In the genomic region with DNA sequence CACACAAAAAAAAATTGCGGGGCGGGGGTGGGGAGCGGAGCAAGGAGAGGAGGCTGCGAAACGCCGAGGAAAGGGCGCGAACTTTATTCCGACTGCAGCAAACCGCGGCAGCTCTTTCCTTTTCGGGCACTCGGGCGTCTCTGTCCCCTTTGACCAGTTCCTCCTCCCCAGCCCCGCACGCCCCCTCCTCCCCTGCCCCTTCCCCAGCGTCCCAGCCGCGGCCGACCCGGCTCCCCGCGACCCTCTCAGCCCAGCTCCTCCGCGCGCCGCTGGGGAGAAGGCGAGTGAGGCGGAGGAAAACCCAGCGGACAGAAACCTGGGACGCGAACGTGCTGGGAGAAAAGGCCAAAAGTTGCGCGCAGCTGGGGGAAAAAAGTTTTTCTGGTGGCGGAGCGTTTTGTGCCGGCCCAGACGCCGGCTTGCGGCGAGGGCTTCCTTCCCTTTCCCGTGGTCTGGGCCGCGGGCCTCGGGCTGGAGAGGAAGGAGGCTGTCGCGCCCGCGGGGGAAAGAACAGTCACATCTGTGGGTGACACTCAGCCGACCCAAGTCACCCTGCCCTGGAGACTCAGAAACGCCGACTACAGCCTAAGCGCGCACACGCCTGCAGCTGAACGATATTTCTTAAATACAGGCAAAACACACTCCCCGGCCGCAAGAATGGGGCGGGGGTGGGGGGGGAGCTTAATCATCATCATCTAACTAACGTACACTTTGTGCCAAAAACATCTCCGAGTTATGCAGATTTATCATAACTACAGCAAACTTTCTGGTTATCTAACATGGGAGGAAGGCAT, we compare ENCODE assay signal across 8 cellular contexts. TPM values are rescaled to one million over a fixed set of nuclear protein-coding genes. Genes with fewer than 3 reads are reported as not detected.
DNase-seq lines count a peak whose midpoint lies in the region; ATAC-seq and TF ChIP-seq lines count a peak whose summit lies in the region.

No MANE protein-coding gene starts in this region.

- no peak for TF ChIP-seq CTCF in RWPE2 (IDR thresholded peaks at IDR 0.05; ENCODE audit: poor library complexity, severe bottlenecking)
- TF ChIP-seq CTCF in epithelial cell of proximal tubule (conservative IDR thresholded peaks at IDR 0.05; ENCODE audit: low read depth, low read length), result no peak
- no peak for TF ChIP-seq CTCF in upper lobe of right lung (IDR thresholded peaks at IDR 0.05)

- H3K9me3 ChIP-seq in RWPE2 (ENCODE audit: severe bottlenecking), result no peaks in the 10 kb centered on the region
- no peaks in the 10 kb centered on the region for H3K9me3 ChIP-seq in mononuclear cell (ENCODE audit: low read depth, low read length)
- H3K9me3 ChIP-seq in upper lobe of right lung, result no peaks in the 10 kb centered on the region

- POLR2A ChIA-PET in activated CD4-positive, alpha-beta T cell treated with anti-CD3 and anti-CD28 coated beads for 36 hours (lab: Charles Lee), result no interaction called here

- H3K4me3 ChIP-seq in RWPE2 (ENCODE audit: severe bottlenecking), result peak overlapping the region; percentile 44
- peak overlapping the region; percentile 74 for H3K4me3 ChIP-seq in epithelial cell of proximal tubule (ENCODE audit: low read depth, low read length)
- H3K4me3 ChIP-seq in mononuclear cell (ENCODE audit: low read length), result peak overlapping the region; percentile 20
- H3K4me3 ChIP-seq in upper lobe of right lung, result peak overlapping the region; percentile 62

- H3K27me3 Mint-ChIP-seq in activated CD4-positive, alpha-beta T cell treated with anti-CD3 and anti-CD28 coated beads for 36 hours, result peaks cover 40% of the 10 kb centered on the region

- H3K4me1 Mint-ChIP-seq in activated CD4-positive, alpha-beta T cell treated with anti-CD3 and anti-CD28 coated beads for 36 hours, result peaks cover 8% of the 10 kb centered on the region

- DNase-seq in activated CD4-positive, alpha-beta T cell treated with anti-CD3 and anti-CD28 coated beads for 36 hours, result peak; percentile 24
- no peak for DNase-seq in activated CD4-positive, alpha-beta T cell treated with anti-CD3 and anti-CD28 coated beads for 1 hour
- DNase-seq in RWPE2 (ENCODE audit: low spot score) (no peak), epithelial cell of proximal tubule (ENCODE audit: low read depth) (no peak), upper lobe of right lung (peak; percentile 81)

- H3K27ac ChIP-seq in RWPE2 (ENCODE audit: poor library complexity, severe bottlenecking) (no peak overlapping the region), upper lobe of right lung (peak overlapping the region; percentile 81)

- peaks cover 9% of the 10 kb centered on the region for H3K4me1 ChIP-seq in RWPE2 (ENCODE audit: insufficient read depth, poor library complexity, severe bottlenecking)
- H3K4me1 ChIP-seq in mononuclear cell (ENCODE audit: insufficient read depth, low read length), result peaks cover 16% of the 10 kb centered on the region
- no peaks in the 10 kb centered on the region for H3K4me1 ChIP-seq in upper lobe of right lung

- H3K9me3 Mint-ChIP-seq in activated CD4-positive, alpha-beta T cell treated with anti-CD3 and anti-CD28 coated beads for 36 hours (ENCODE audit: low read depth), result no peaks in the 10 kb centered on the region

- intact Hi-C loops in activated CD4-positive, alpha-beta T cell treated with anti-CD3 and anti-CD28 coated beads for 36 hours (cut with DNase I, micrococcal nuclease), result no loop called here
- intact Hi-C loops in upper lobe of right lung (cut with DNase I), result no loop called here

- H3K36me3 Mint-ChIP-seq in activated CD4-positive, alpha-beta T cell treated with anti-CD3 and anti-CD28 coated beads for 36 hours (ENCODE audit: low read depth), result no peaks in the 10 kb centered on the region

- H3K36me3 ChIP-seq in RWPE2 (ENCODE audit: low read depth) (no peaks in the 10 kb centered on the region), upper lobe of right lung (no peaks in the 10 kb centered on the region)

- ATAC-seq in activated CD4-positive, alpha-beta T cell treated with anti-CD3 and anti-CD28 coated beads for 36 hours, result no peak
- ATAC-seq in RWPE2 (ENCODE audit: low read depth), result peak; percentile 62
- peak; percentile 79 for ATAC-seq in upper lobe of right lung
- ATAC-seq in HG02642 (IDR thresholded peaks at IDR 0.05; ENCODE audit: poor library complexity, unreplicated experiment), result no peak
- ATAC-seq in GM18858 (IDR thresholded peaks at IDR 0.05; ENCODE audit: unreplicated experiment), result no peak

- CTCF ChIA-PET in activated CD4-positive, alpha-beta T cell treated with anti-CD3 and anti-CD28 coated beads for 36 hours (lab: Charles Lee), result interaction anchor here (0.7 kb wide), 1 partner anchor 1318 kb away, joined by 4 read pairs; no protein-coding TSS in a partner anchor

- H3K27me3 ChIP-seq in RWPE2 (ENCODE audit: insufficient read depth, poor library complexity, severe bottlenecking), result peaks cover 19% of the 10 kb centered on the region
- peaks cover 50% of the 10 kb centered on the region for H3K27me3 ChIP-seq in mononuclear cell (ENCODE audit: insufficient read depth, low read length)
- H3K27me3 ChIP-seq in upper lobe of right lung, result peaks cover 5% of the 10 kb centered on the region

- H3K27ac Mint-ChIP-seq in activated CD4-positive, alpha-beta T cell treated with anti-CD3 and anti-CD28 coated beads for 36 hours, result no peak overlapping the region

- H3K4me3 Mint-ChIP-seq in activated CD4-positive, alpha-beta T cell treated with anti-CD3 and anti-CD28 coated beads for 36 hours, result no peak overlapping the region

RNA-seq across cellular contexts. Expression of gene BNC2, which starts 1.1 kb away (rescaled TPM):
- not detected for total RNA-seq in activated CD4-positive, alpha-beta T cell treated with anti-CD3 and anti-CD28 coated beads for 36 hours
- total RNA-seq in epithelial cell of proximal tubule, result 2.9 and 3.7 TPM in 2 replicates
- total RNA-seq in mononuclear cell, result 2.5 TPM
- 18.1 TPM for total RNA-seq in upper lobe of right lung

Comparison
In these comparisons a context has a peak if more than half of its experiments do, and no peak if none do; other contexts are left out.
1. DNase-seq: peak in activated CD4-positive, alpha-beta T cell treated with anti-CD3 and anti-CD28 coated beads for 36 hours (single experiment) and upper lobe of right lung (single experiment); none in activated CD4-positive, alpha-beta T cell treated with anti-CD3 and anti-CD28 coated beads for 1 hour (single experiment), RWPE2 (single experiment) and epithelial cell of proximal tubule (single experiment).
2. ATAC-seq: peak in RWPE2 (single experiment) and upper lobe of right lung (single experiment); none in activated CD4-positive, alpha-beta T cell treated with anti-CD3 and anti-CD28 coated beads for 36 hours (single experiment), HG02642 (single experiment) and GM18858 (single experiment).
3. H3K4me3 ChIP-seq: peak in every context shown above with its lines; median percentile 74 in epithelial cell of proximal tubule; 62 in upper lobe of right lung; 44 in RWPE2; 20 in mononuclear cell.